In the genomic region with DNA sequence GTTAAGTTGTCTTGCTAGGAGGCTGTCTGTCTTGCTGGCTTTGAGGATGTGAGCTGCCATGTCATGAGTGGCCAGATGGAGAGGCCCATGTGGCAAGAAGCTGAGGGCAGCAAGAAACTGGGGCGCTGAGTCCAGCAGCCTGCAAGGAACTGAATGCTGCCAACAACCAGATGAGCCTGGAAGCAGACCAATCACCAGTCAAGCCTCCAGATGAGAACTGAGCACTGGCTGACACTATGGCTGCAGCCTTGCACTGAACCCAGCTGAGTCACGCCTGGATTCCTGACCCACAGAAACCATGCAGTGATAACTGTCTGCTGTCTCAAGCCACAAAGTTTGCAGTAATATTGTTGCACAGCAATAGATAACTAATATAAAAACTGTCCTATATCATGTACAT, we compare ENCODE assay signal across 8 cellular contexts.
DNase-seq lines count a peak whose midpoint lies in the region; ATAC-seq, FAIRE-seq and TF ChIP-seq lines count a peak whose summit lies in the region.
"Not testable (repeated sequence)": the region's sequence is repeated elsewhere in the genome, so short reads cannot be mapped to it uniquely, and the experiment has no call there.

No MANE protein-coding gene starts in this region.

- H4K91ac ChIP-seq in mesenchymal stem cell (ENCODE audit: low read length): not testable (repeated sequence)

- H3K27me3 Mint-ChIP-seq in activated CD4-positive, alpha-beta T cell treated with anti-CD3 and anti-CD28 coated beads for 36 hours: not testable (repeated sequence)

- H2BK15ac ChIP-seq in mesenchymal stem cell (ENCODE audit: low read depth, poor library complexity, severe bottlenecking): not testable (repeated sequence)

- not testable (repeated sequence) for H3K79me1 ChIP-seq in mesenchymal stem cell (replicated peaks; ENCODE audit: low read length, poor library complexity, severe bottlenecking)

- not testable (repeated sequence) for H2AFZ ChIP-seq in mesenchymal stem cell (ENCODE audit: low read depth, low read length)

- intact Hi-C loops in activated CD4-positive, alpha-beta T cell treated with anti-CD3 and anti-CD28 coated beads for 36 hours (cut with DNase I, micrococcal nuclease): not testable (repeated sequence)

- not testable (repeated sequence) for TF ChIP-seq CTCF in HFF-Myc (IDR thresholded peaks at IDR 0.05; ENCODE audit: low read depth, low read length, missing control alignments); bronchial epithelial cell (IDR thresholded peaks at IDR 0.05; ENCODE audit: insufficient read depth, low read length, severe bottlenecking); fibroblast of pulmonary artery (IDR thresholded peaks at IDR 0.05; ENCODE audit: low read length, missing control alignments)

- not testable (repeated sequence) for FAIRE-seq in bronchial epithelial cell (lab: Jason Lieb, UNC)

- CTCF ChIA-PET in activated CD4-positive, alpha-beta T cell treated with anti-CD3 and anti-CD28 coated beads for 36 hours (lab: Charles Lee): not testable (repeated sequence)

- not testable (repeated sequence) for H3K9me3 Mint-ChIP-seq in activated CD4-positive, alpha-beta T cell treated with anti-CD3 and anti-CD28 coated beads for 36 hours (ENCODE audit: low read depth)

- H3K4me3 ChIP-seq in HFF-Myc (replicated peaks; ENCODE audit: low read depth, low read length); bronchial epithelial cell (ENCODE audit: low read depth, low read length); fibroblast of pulmonary artery (replicated peaks; ENCODE audit: low read depth, low read length); mesenchymal stem cell (ENCODE audit: insufficient read depth in 1 of 2, low read depth in 1 of 2, low read length in 2 of 2): not testable (repeated sequence)

- not testable (repeated sequence) for H3K27ac Mint-ChIP-seq in activated CD4-positive, alpha-beta T cell treated with anti-CD3 and anti-CD28 coated beads for 36 hours

- POLR2A ChIA-PET in activated CD4-positive, alpha-beta T cell treated with anti-CD3 and anti-CD28 coated beads for 36 hours (lab: Charles Lee): not testable (repeated sequence)

- not testable (repeated sequence) for H2BK12ac ChIP-seq in mesenchymal stem cell (ENCODE audit: low read length in 2 of 2)

- not testable (repeated sequence) for H3K36me3 Mint-ChIP-seq in activated CD4-positive, alpha-beta T cell treated with anti-CD3 and anti-CD28 coated beads for 36 hours (ENCODE audit: low read depth)

- not testable (repeated sequence) for ATAC-seq in activated CD4-positive, alpha-beta T cell treated with anti-CD3 and anti-CD28 coated beads for 36 hours

- H3K9ac ChIP-seq in mesenchymal stem cell (ENCODE audit: low read length): not testable (repeated sequence)

- WGBS in mesenchymal stem cell: 75% methylated on average over 1 of the region's 2 CpGs

- H3K36me3 ChIP-seq in bronchial epithelial cell (ENCODE audit: control insufficient read depth, insufficient read depth, low read length); mesenchymal stem cell (ENCODE audit: control insufficient read depth in 1 of 2, insufficient read depth in 2 of 2, low read depth in 1 of 2, low read length in 2 of 2): not testable (repeated sequence)

- H3K4me3 Mint-ChIP-seq in activated CD4-positive, alpha-beta T cell treated with anti-CD3 and anti-CD28 coated beads for 36 hours: not testable (repeated sequence)

- H3K23ac ChIP-seq in mesenchymal stem cell (ENCODE audit: low read length in 2 of 2): not testable (repeated sequence)

- not testable (repeated sequence) for H3K18ac ChIP-seq in mesenchymal stem cell (ENCODE audit: low read depth in 1 of 2, low read length in 2 of 2)

- not testable (repeated sequence) for H2BK120ac ChIP-seq in mesenchymal stem cell (ENCODE audit: low read depth, low read length)

- not testable (repeated sequence) for H3K14ac ChIP-seq in mesenchymal stem cell (ENCODE audit: low read length in 2 of 2)

- not testable (repeated sequence) for H4K8ac ChIP-seq in mesenchymal stem cell (ENCODE audit: low read length)

- not testable (repeated sequence) for H3K9me3 ChIP-seq in mesenchymal stem cell (ENCODE audit: control insufficient read depth, low read length)

- not testable (repeated sequence) for H3K4ac ChIP-seq in mesenchymal stem cell (ENCODE audit: low read depth in 1 of 2, low read length in 2 of 2)

- H2AK5ac ChIP-seq in mesenchymal stem cell (ENCODE audit: low read length, severe bottlenecking): not testable (repeated sequence)

- H3K4me1 ChIP-seq in mesenchymal stem cell (ENCODE audit: control insufficient read depth, insufficient read depth, low read depth, low read length): not testable (repeated sequence)

- not testable (repeated sequence) for H3K27me3 ChIP-seq in bronchial epithelial cell (ENCODE audit: control insufficient read depth, insufficient read depth, low read length); mesenchymal stem cell (ENCODE audit: control insufficient read depth in 1 of 2, insufficient read depth in 1 of 2, low read length in 2 of 2)

- not testable (repeated sequence) for H3K4me1 Mint-ChIP-seq in activated CD4-positive, alpha-beta T cell treated with anti-CD3 and anti-CD28 coated beads for 36 hours

- not testable (repeated sequence) for H3K4me2 ChIP-seq in mesenchymal stem cell (ENCODE audit: low read length, poor library complexity, severe bottlenecking)

- not testable (repeated sequence) for H2BK5ac ChIP-seq in mesenchymal stem cell (ENCODE audit: low read depth, low read length, poor library complexity, severe bottlenecking)

- DNase-seq in A172 (ENCODE audit: low spot score) (peak; percentile 47), ELF-1 (ENCODE audit: low read depth, low spot score) (peak; percentile 7), HFF-Myc (ENCODE audit: extremely low read depth, low read depth) (peak; percentile 19), NCI-H226 (peak; percentile 62), bronchial epithelial cell (ENCODE audit: low read depth) (peak; percentile 4), fibroblast of pulmonary artery (ENCODE audit: low read depth) (peak; percentile 38), mesenchymal stem cell (peak; percentile 31)
- DNase-seq in activated CD4-positive, alpha-beta T cell treated with anti-CD3 and anti-CD28 coated beads for 36 hours: peak; percentile 7

- H3K27ac ChIP-seq in mesenchymal stem cell (ENCODE audit: low read length, poor library complexity, severe bottlenecking): not testable (repeated sequence)

Comparison
In these comparisons a context has a peak if more than half of its experiments do, and no peak if none do; other contexts are left out.
1. DNase-seq: peak in every context shown above with its lines; median percentile 62 in NCI-H226; 47 in A172; 38 in fibroblast of pulmonary artery; 31 in mesenchymal stem cell; 19 in HFF-Myc; 7 in ELF-1; 7 in activated CD4-positive, alpha-beta T cell treated with anti-CD3 and anti-CD28 coated beads for 36 hours; 4 in bronchial epithelial cell.